Comparison of ENCODE assay signal across 27 cellular contexts in the genomic region with DNA sequence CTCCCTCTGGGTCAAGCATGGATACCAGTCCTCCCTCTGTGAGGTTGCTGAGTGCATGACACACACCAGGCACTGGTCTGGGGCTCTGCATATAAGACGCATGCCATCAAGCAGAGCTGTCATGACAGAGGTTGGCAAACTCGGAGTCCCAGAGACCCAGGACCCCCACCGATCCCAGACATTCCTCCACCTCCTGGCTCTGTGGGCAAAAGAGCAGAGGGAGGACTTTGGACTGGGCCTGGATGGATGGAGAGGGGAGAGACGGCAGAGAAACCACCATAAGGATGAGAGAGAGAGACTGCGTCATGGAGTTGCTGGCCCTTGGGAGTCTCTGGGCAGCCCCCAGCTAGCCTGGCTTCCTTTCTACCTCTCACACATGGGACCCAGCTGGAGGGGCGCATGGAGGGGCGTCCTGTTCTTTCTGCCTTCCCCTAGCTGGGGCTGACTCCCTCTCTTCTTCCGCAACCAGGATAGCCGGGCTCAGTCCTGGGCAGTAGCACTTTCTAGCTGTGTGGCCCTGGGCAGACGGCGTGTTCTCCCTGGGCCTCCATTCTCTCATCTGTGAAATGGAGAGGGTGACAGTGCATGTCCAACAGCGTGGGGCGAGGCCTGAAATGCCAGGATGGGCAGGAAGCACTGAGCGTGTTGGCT. TPM values are rescaled to one million over a fixed set of nuclear protein-coding genes. Genes with fewer than 3 reads are reported as not detected.
DNase-seq lines count a peak whose midpoint lies in the region; ATAC-seq, FAIRE-seq and TF ChIP-seq lines count a peak whose summit lies in the region.
"Had no signal": no experiment of that assay in that cellular context is flagged by ENCODE, and none has a peak within 500 bp of the region (broad histone marks: within the 10 kb centered on the region; RNA-seq: fewer than 3 reads in every experiment).

No MANE protein-coding gene starts in this region.

- H3K9me3 Mint-ChIP-seq in activated T-helper 17 cell treated with anti-CD3 and anti-CD28 coated beads, Interleukin-2, amount 50 U/mL, for 72 hours, result no peaks in the 10 kb centered on the region
- H3K9me3 Mint-ChIP-seq: activated CD4-positive, alpha-beta T cell treated with anti-CD3 and anti-CD28 coated beads, Interleukin-2, amount 10 ng/mL, durations not matched to agents 7 days and 5 days; activated T-helper 1 cell treated with anti-CD3 and anti-CD28 coated beads, Interleukin-12 subunit alpha, Interleukin-12 subunit beta, Interleukin-2, Interleukin-4 antibody, amounts not matched to agents 30 ng/mL and 10 ng/mL and 1 ng/mL, durations not matched to agents 14 hours and 24 hours and 36 hours; T-cell had no signal

- DNase-seq in activated CD8-positive, alpha-beta memory T cell treated with anti-CD3 and anti-CD28 coated beads, Interleukin-2, amount 50 U/mL, for 48 hours, result peak; percentile 49
- DNase-seq in activated CD8-positive, alpha-beta memory T cell treated with anti-CD3 and anti-CD28 coated beads for 24 hours, result no peak
- peak; percentile 43 for DNase-seq in HepG2 (ENCODE audit: low spot score)
- no peak for DNase-seq in gastrocnemius medialis
- DNase-seq in dedifferentiated amniotic fluid mesenchymal stem cell (ENCODE audit: extremely low spot score), result no peak
- no peak for DNase-seq in activated effector memory CD4-positive, alpha-beta T cell treated with Interleukin-2 at 50 U/mL for 16 hours
- no peak for DNase-seq in BE2C
- DNase-seq: 8988T; activated CD4-positive, alpha-beta T cell treated with anti-CD3 and anti-CD28 coated beads, Interleukin-2, amount 10 ng/mL, durations not matched to agents 7 days and 5 days; activated CD8-positive, alpha-beta memory T cell treated with anti-CD3 and anti-CD28 coated beads, Interleukin-2, amount 10 ng/mL, durations not matched to agents 7 days and 5 days; cerebellar nuclear complex; DND-41; effector CD4-positive, alpha-beta T cell; foreskin melanocyte; Kasumi-1; lower lobe of right lung; NCI-H2171; NCI-H524; NK-92 treated with Interleukin-12 subunit alpha and Interleukin-12 subunit beta, amount 100 ng/mL, for 24 hours; T-cell had no signal

- FAIRE-seq in HepG2 (lab: Jason Lieb, UNC), result no peak
- FAIRE-seq: H54 had no signal

- peaks cover 27% of the 10 kb centered on the region for H3K4me1 Mint-ChIP-seq in activated T-helper 17 cell treated with anti-CD3 and anti-CD28 coated beads, Interleukin-2, amount 50 U/mL, for 72 hours

- no peak overlapping the region for H3K27ac Mint-ChIP-seq in activated T-helper 17 cell treated with anti-CD3 and anti-CD28 coated beads, Interleukin-2, amount 50 U/mL, for 72 hours
- H3K27ac Mint-ChIP-seq: activated CD4-positive, alpha-beta T cell treated with anti-CD3 and anti-CD28 coated beads, Interleukin-2, amount 10 ng/mL, durations not matched to agents 7 days and 5 days; activated CD8-positive, alpha-beta memory T cell treated with anti-CD3 and anti-CD28 coated beads, Interleukin-2, amount 10 ng/mL, durations not matched to agents 7 days and 5 days; activated T-helper 1 cell treated with anti-CD3 and anti-CD28 coated beads, Interleukin-12 subunit alpha, Interleukin-12 subunit beta, Interleukin-2, Interleukin-4 antibody, amounts not matched to agents 30 ng/mL and 10 ng/mL and 1 ng/mL, durations not matched to agents 14 hours and 24 hours and 36 hours had no signal

- peak overlapping the region; percentile 92 for H3K4me2 ChIP-seq in HepG2 (ENCODE audit: low read depth, low read length)

- ATAC-seq in activated T-helper 17 cell treated with anti-CD3 and anti-CD28 coated beads, Interleukin-2, amount 50 U/mL, for 72 hours (replicated peaks), result no peak
- ATAC-seq in HepG2 (no peak), gastrocnemius medialis (no peak)
- ATAC-seq: activated CD8-positive, alpha-beta memory T cell treated with anti-CD3 and anti-CD28 coated beads, Interleukin-2, amount 10 ng/mL, durations not matched to agents 7 days and 5 days; esophagus mucosa; lower lobe of right lung; T-cell had no signal

- in situ Hi-C loops in HepG2 (cut with HindIII; ENCODE audit: extremely low pct_ligation_motif_present, low pct_unique_long_range_greater_than_20kb) (no loop called here), gastrocnemius medialis (cut with MboI; ENCODE audit: low sequenced_read_pairs in 4 of 4) (loop anchor here in 1 of 4 donors (10.0 kb wide), 1 partner anchor 52 kb away; no protein-coding TSS in a partner anchor)

- H3K4me3 Mint-ChIP-seq in activated T-helper 17 cell treated with anti-CD3 and anti-CD28 coated beads, Interleukin-2, amount 50 U/mL, for 72 hours, result peak overlapping the region; percentile 2
- H3K4me3 Mint-ChIP-seq: activated CD4-positive, alpha-beta T cell treated with anti-CD3 and anti-CD28 coated beads, Interleukin-2, amount 10 ng/mL, durations not matched to agents 7 days and 5 days; activated CD8-positive, alpha-beta memory T cell treated with anti-CD3 and anti-CD28 coated beads, Interleukin-2, amount 10 ng/mL, durations not matched to agents 7 days and 5 days; activated T-helper 1 cell treated with anti-CD3 and anti-CD28 coated beads, Interleukin-12 subunit alpha, Interleukin-12 subunit beta, Interleukin-2, Interleukin-4 antibody, amounts not matched to agents 30 ng/mL and 10 ng/mL and 1 ng/mL, durations not matched to agents 14 hours and 24 hours and 36 hours had no signal

- no TSS peak for BruUV-seq in HepG2 (replicated peaks; lab: Mats Ljungman, UMichigan)

- TF ChIP-seq POLR2A in HepG2 (IDR thresholded peaks at IDR 0.05; ENCODE audit: insufficient read depth in 1 of 2, low read depth in 2 of 2, low read length in 2 of 2) (peak in 1 of 2 experiments; percentile 36; a peak in 2 of 4 replicates), gastrocnemius medialis (IDR thresholded peaks at IDR 0.05) (no peak)

- peak overlapping the region; percentile 99 for H3K27ac ChIP-seq in HepG2 (ENCODE audit: extremely low read length, insufficient read depth, low read length)
- H3K27ac ChIP-seq in gastrocnemius medialis, result peak overlapping the region; percentile 97 to 98 (median 98)
- H3K27ac ChIP-seq: SJSA1, suprapubic skin had no signal

- H3K36me3 Mint-ChIP-seq in activated T-helper 17 cell treated with anti-CD3 and anti-CD28 coated beads, Interleukin-2, amount 50 U/mL, for 72 hours (ENCODE audit: low read depth), result no peaks in the 10 kb centered on the region
- H3K36me3 Mint-ChIP-seq: activated CD8-positive, alpha-beta memory T cell treated with anti-CD3 and anti-CD28 coated beads, Interleukin-2, amount 10 ng/mL, durations not matched to agents 7 days and 5 days; T-cell had no signal

- intact Hi-C loops in HepG2 (cut with micrococcal nuclease; ENCODE audit: unreplicated experiment), result loop anchor here (2.0 to 5.0 kb wide), 2 partner anchors 46 to 58 kb away; no protein-coding TSS in a partner anchor
- intact Hi-C loops in gastrocnemius medialis (cut with DNase I; ENCODE audit: low total_unique reads), result loop anchor here (5.0 kb wide), 1 partner anchor 714 kb away; a partner anchor contains a TSS

- POLR2A ChIA-PET in HepG2 (lab: Yijun Ruan, JAX), result interaction anchor here (0.9 to 3.8 kb wide), 9 partner anchors 10 to 48 kb away, joined by 3 to 15 read pairs (median 8); a partner anchor contains a TSS

- no peaks in the 10 kb centered on the region for H3K27me3 Mint-ChIP-seq in activated T-helper 17 cell treated with anti-CD3 and anti-CD28 coated beads, Interleukin-2, amount 50 U/mL, for 72 hours

- H3K9ac ChIP-seq in HepG2 (ENCODE audit: insufficient read depth, low read depth, low read length), result peak overlapping the region; percentile 85

- H3K79me2 ChIP-seq in HepG2 (ENCODE audit: insufficient read depth, low read length), result peaks cover 53% of the 10 kb centered on the region

- H4K20me1 ChIP-seq in HepG2 (ENCODE audit: insufficient read depth, low read length), result peaks cover 50% of the 10 kb centered on the region

- TF ChIP-seq CTCF in HepG2 (CRISPR knock-in tag; IDR thresholded peaks at IDR 0.05) (no peak), gastrocnemius medialis (IDR thresholded peaks at IDR 0.05 in 4 of 5, conservative IDR thresholded peaks at IDR 0.05 in 1 of 5) (no peak), BE2C (IDR thresholded peaks at IDR 0.05; ENCODE audit: low read depth, low read length) (no peak)

- H3K4me1 ChIP-seq in HepG2 (ENCODE audit: insufficient read depth, low read length) (peaks cover 75% of the 10 kb centered on the region), gastrocnemius medialis (peaks cover 59 to 63% of the 10 kb centered on the region in 2 donors), BE2C (no peaks in the 10 kb centered on the region; the same call in 1 of the 2 replicates)
- H3K4me1 ChIP-seq: SJSA1 had no signal

- H2AFZ ChIP-seq in HepG2 (ENCODE audit: low read length), result no peak overlapping the region

- H3K27me3 ChIP-seq in HepG2 (ENCODE audit: control insufficient read depth in 1 of 2, insufficient read depth in 2 of 2, low read length in 2 of 2) (no peaks in the 10 kb centered on the region), gastrocnemius medialis (no peaks in the 10 kb centered on the region), BE2C (no peaks in the 10 kb centered on the region)
- H3K27me3 ChIP-seq: SJSA1 had no signal

- TF ChIP-seq RAD21 in HepG2 (CRISPR knock-in tag; IDR thresholded peaks at IDR 0.05), result no peak

- 0 out of 4 replicates have a peak, but pooled peaks of 1 of the 2 experiments have one; percentile 0 for TF ChIP-seq EP300 in HepG2 (IDR thresholded peaks at IDR 0.05; ENCODE audit: low read depth in 2 of 2, low read length in 2 of 2)
- no peak for TF ChIP-seq EP300 in HepG2 (CRISPR knock-in tag; IDR thresholded peaks at IDR 0.05; ENCODE audit: borderline replicate concordance)

- H3K4me3 ChIP-seq in HepG2 (replicated peaks in 1 of 3; ENCODE audit: insufficient read depth in 1 of 3, low read depth in 2 of 3, low read length in 3 of 3) (peak overlapping the region; percentile 54 to 84 (median 73)), gastrocnemius medialis (no peak overlapping the region), BE2C (ENCODE audit: low read depth, low read length) (no peak overlapping the region)
- H3K4me3 ChIP-seq: SJSA1, suprapubic skin had no signal

- WGBS in HepG2 (ENCODE audit: low lambda C conversion rate), result 46% methylated on average over 12 of the region's 14 CpGs

- H3K36me3 ChIP-seq in HepG2 (replicated peaks in 1 of 2; ENCODE audit: control insufficient read depth in 1 of 2, insufficient read depth in 2 of 2, low read length in 2 of 2) (peaks cover 8 to 17% of the 10 kb centered on the region in 2 experiments), gastrocnemius medialis (no peaks in the 10 kb centered on the region), BE2C (no peaks in the 10 kb centered on the region)
- H3K36me3 ChIP-seq: lower lobe of right lung, SJSA1, suprapubic skin had no signal

- CTCF ChIA-PET in HepG2 (lab: Yijun Ruan, JAX; ENCODE audit: low intra/inter-chr PET ratio, low total read pairs), result interaction anchor here (1.2 to 3.0 kb wide), 2 partner anchors 31 to 70 kb away, joined by 4 to 15 read pairs; no protein-coding TSS in a partner anchor

- H3K9me3 ChIP-seq in HepG2 (ENCODE audit: low read length) (no peaks in the 10 kb centered on the region), gastrocnemius medialis (no peaks in the 10 kb centered on the region), BE2C (no peaks in the 10 kb centered on the region)
- H3K9me3 ChIP-seq: lower lobe of right lung, SJSA1, suprapubic skin had no signal

RNA-seq across cellular contexts. Expression of a gene that starts 1.6 kb away (rescaled TPM):
- total RNA-seq in activated T-helper 17 cell treated with anti-CD3 and anti-CD28 coated beads, Interleukin-2, amount 50 U/mL, for 72 hours, result under 1 TPM in 1 of 2 donors, not detected in 1; 0.48 TPM
- total RNA-seq in HepG2 (2016; rRNA removed; fragmentation: Illumina TruSeq; extraction: Trizol) (23.9 and 46.7 TPM in 2 replicates), gastrocnemius medialis (10 to 100 TPM in 3 of 4 donors, 1 to 10 TPM in 1; 9.1 to 24.0 (median 17.1) TPM)
- 42.7 and 50.6 TPM in 2 replicates for total RNA-seq in HepG2 (2016; cell fraction: cytosol; rRNA removed; fragmentation: Illumina TruSeq; extraction: Trizol; ENCODE audit: low read depth)
- 21.2 and 50.0 TPM in 2 replicates for total RNA-seq in HepG2 (2016; cell fraction: insoluble cytoplasmic fraction; rRNA removed; fragmentation: Illumina TruSeq; extraction: Trizol)
- total RNA-seq in HepG2 (2016; cell fraction: membrane; rRNA removed; fragmentation: Illumina TruSeq; extraction: Trizol), result 54.3 and 66.8 TPM in 2 replicates
- total RNA-seq in HepG2 (2016; cell fraction: nucleus; rRNA removed; fragmentation: Illumina TruSeq; extraction: Trizol), result 45.3 and 57.3 TPM in 2 replicates
- 261 and 364 TPM in 2 replicates for polyA plus RNA-seq in HepG2 (2011; rRNA removed)
- polyA plus RNA-seq in HepG2 (2011; cell fraction: cytosol; rRNA removed), result 287 and 379 TPM in 2 replicates
- polyA plus RNA-seq in HepG2 (2011; cell fraction: nucleus; rRNA removed), result 902 and 1,132 TPM in 2 replicates
- polyA plus RNA-seq in HepG2 (2012), result 157 and 225 TPM in 2 replicates
- polyA plus RNA-seq in HepG2 (2016; cell fraction: cytosol; fragmentation: Illumina TruSeq; extraction: Trizol; ENCODE audit: low read depth), result 63.0 and 76.1 TPM in 2 replicates
- polyA plus RNA-seq in HepG2 (2016; cell fraction: insoluble cytoplasmic fraction; fragmentation: Illumina TruSeq; extraction: Trizol; ENCODE audit: low read depth), result 32.2 and 40.3 TPM in 2 replicates
- polyA plus RNA-seq in HepG2 (2016; cell fraction: membrane; fragmentation: Illumina TruSeq; extraction: Trizol; ENCODE audit: low read depth), result 76.4 and 86.0 TPM in 2 replicates
- polyA plus RNA-seq in HepG2 (2016; cell fraction: nucleus; fragmentation: Illumina TruSeq; extraction: Trizol; ENCODE audit: insufficient read depth, low read depth), result 121 and 129 TPM in 2 replicates
- 189 TPM in 1 of 2 replicates, not detected in the other for polyA minus RNA-seq in HepG2 (2011; rRNA and poly(A)+ RNA removed; ENCODE audit: low replicate concordance)
- 86.7 and 119 TPM in 2 replicates for polyA minus RNA-seq in HepG2 (2011; cell fraction: cytosol; rRNA and poly(A)+ RNA removed)
- polyA minus RNA-seq in HepG2 (2011; cell fraction: nucleus; rRNA and poly(A)+ RNA removed), result 78.7 and 86.0 TPM in 2 replicates
- not detected for polyA plus RNA-seq in BE2C (2012; ENCODE audit: insufficient read depth, insufficient read length, low read depth)
- total RNA-seq: activated CD4-positive, alpha-beta T cell treated with anti-CD3 and anti-CD28 coated beads, Interleukin-2, amount 10 ng/mL, durations not matched to agents 7 days and 5 days; activated CD8-positive, alpha-beta memory T cell treated with anti-CD3 and anti-CD28 coated beads, Interleukin-2, amount 10 ng/mL, durations not matched to agents 7 days and 5 days; activated T-helper 1 cell treated with anti-CD3 and anti-CD28 coated beads, Interleukin-12 subunit alpha, Interleukin-12 subunit beta, Interleukin-2, Interleukin-4 antibody, amounts not matched to agents 30 ng/mL and 10 ng/mL and 1 ng/mL, durations not matched to agents 14 hours and 24 hours and 36 hours; esophagus mucosa; SJSA1; urinary bladder had no signal

RNA-seq across cellular contexts. Expression of a gene that starts 12.8 kb away (rescaled TPM):
- 1 to 10 TPM in 1 of 2 donors, under 1 TPM in 1; 0.97 to 3.1 TPM for total RNA-seq in activated T-helper 17 cell treated with anti-CD3 and anti-CD28 coated beads, Interleukin-2, amount 50 U/mL, for 72 hours
- total RNA-seq in HepG2 (2016; rRNA removed; fragmentation: Illumina TruSeq; extraction: Trizol) (1.5 and 2.7 TPM in 2 replicates), gastrocnemius medialis (100 to 1,000 TPM; 194 to 469 (median 289) TPM)
- 4.5 and 6.0 TPM in 2 replicates for total RNA-seq in HepG2 (2016; cell fraction: cytosol; rRNA removed; fragmentation: Illumina TruSeq; extraction: Trizol; ENCODE audit: low read depth)
- total RNA-seq in HepG2 (2016; cell fraction: insoluble cytoplasmic fraction; rRNA removed; fragmentation: Illumina TruSeq; extraction: Trizol), result 1.1 and 2.5 TPM in 2 replicates
- 6.4 and 8.1 TPM in 2 replicates for total RNA-seq in HepG2 (2016; cell fraction: membrane; rRNA removed; fragmentation: Illumina TruSeq; extraction: Trizol)
- total RNA-seq in HepG2 (2016; cell fraction: nucleus; rRNA removed; fragmentation: Illumina TruSeq; extraction: Trizol), result 1.5 and 2.0 TPM in 2 replicates
- polyA plus RNA-seq in HepG2 (2011; rRNA removed), result 20.1 and 24.5 TPM in 2 replicates
- polyA plus RNA-seq in HepG2 (2011; cell fraction: cytosol; rRNA removed), result 14.0 and 14.1 TPM in 2 replicates
- polyA plus RNA-seq in HepG2 (2011; cell fraction: nucleus; rRNA removed), result 42.7 and 48.8 TPM in 2 replicates
- 5.5 and 5.6 TPM in 2 replicates for polyA plus RNA-seq in HepG2 (2012)
- 8.2 and 8.5 TPM in 2 replicates for polyA plus RNA-seq in HepG2 (2016; cell fraction: cytosol; fragmentation: Illumina TruSeq; extraction: Trizol; ENCODE audit: low read depth)
- polyA plus RNA-seq in HepG2 (2016; cell fraction: insoluble cytoplasmic fraction; fragmentation: Illumina TruSeq; extraction: Trizol; ENCODE audit: low read depth), result 1.9 and 2.0 TPM in 2 replicates
- polyA plus RNA-seq in HepG2 (2016; cell fraction: membrane; fragmentation: Illumina TruSeq; extraction: Trizol; ENCODE audit: low read depth), result 8.0 and 8.2 TPM in 2 replicates
- polyA plus RNA-seq in HepG2 (2016; cell fraction: nucleus; fragmentation: Illumina TruSeq; extraction: Trizol; ENCODE audit: insufficient read depth, low read depth), result 6.6 and 6.8 TPM in 2 replicates
- 0.89 and 10.7 TPM in 2 replicates for polyA minus RNA-seq in HepG2 (2011; rRNA and poly(A)+ RNA removed; ENCODE audit: low replicate concordance)
- polyA minus RNA-seq in HepG2 (2011; cell fraction: cytosol; rRNA and poly(A)+ RNA removed), result 4.2 TPM in 2 replicates
- polyA minus RNA-seq in HepG2 (2011; cell fraction: nucleus; rRNA and poly(A)+ RNA removed), result 10.8 and 11.2 TPM in 2 replicates
- 3.0 TPM for polyA plus RNA-seq in BE2C (2012; ENCODE audit: insufficient read depth, insufficient read length, low read depth)

RNA-seq across cellular contexts. Expression of a gene that starts 43.0 kb away (rescaled TPM):
- 100 to 1,000 TPM; 123 to 183 TPM for total RNA-seq in activated T-helper 17 cell treated with anti-CD3 and anti-CD28 coated beads, Interleukin-2, amount 50 U/mL, for 72 hours
- total RNA-seq in HepG2 (2016; rRNA removed; fragmentation: Illumina TruSeq; extraction: Trizol) (8.0 and 14.7 TPM in 2 replicates), gastrocnemius medialis (10 to 100 TPM; 38.8 to 45.1 (median 43.7) TPM)
- 23.3 and 25.4 TPM in 2 replicates for total RNA-seq in HepG2 (2016; cell fraction: cytosol; rRNA removed; fragmentation: Illumina TruSeq; extraction: Trizol; ENCODE audit: low read depth)
- total RNA-seq in HepG2 (2016; cell fraction: insoluble cytoplasmic fraction; rRNA removed; fragmentation: Illumina TruSeq; extraction: Trizol), result 7.2 and 15.9 TPM in 2 replicates
- 26.9 and 28.0 TPM in 2 replicates for total RNA-seq in HepG2 (2016; cell fraction: membrane; rRNA removed; fragmentation: Illumina TruSeq; extraction: Trizol)
- 17.9 and 19.7 TPM in 2 replicates for total RNA-seq in HepG2 (2016; cell fraction: nucleus; rRNA removed; fragmentation: Illumina TruSeq; extraction: Trizol)
- polyA plus RNA-seq in HepG2 (2011; rRNA removed), result 171 and 181 TPM in 2 replicates
- 68.5 and 120 TPM in 2 replicates for polyA plus RNA-seq in HepG2 (2011; cell fraction: cytosol; rRNA removed)
- polyA plus RNA-seq in HepG2 (2011; cell fraction: nucleus; rRNA removed), result 669 and 1,022 TPM in 2 replicates
- 68.6 and 85.6 TPM in 2 replicates for polyA plus RNA-seq in HepG2 (2012)
- 47.6 and 52.1 TPM in 2 replicates for polyA plus RNA-seq in HepG2 (2016; cell fraction: cytosol; fragmentation: Illumina TruSeq; extraction: Trizol; ENCODE audit: low read depth)
- polyA plus RNA-seq in HepG2 (2016; cell fraction: insoluble cytoplasmic fraction; fragmentation: Illumina TruSeq; extraction: Trizol; ENCODE audit: low read depth), result 11.6 and 19.2 TPM in 2 replicates
- polyA plus RNA-seq in HepG2 (2016; cell fraction: membrane; fragmentation: Illumina TruSeq; extraction: Trizol; ENCODE audit: low read depth), result 43.5 and 50.9 TPM in 2 replicates
- 55.7 and 69.0 TPM in 2 replicates for polyA plus RNA-seq in HepG2 (2016; cell fraction: nucleus; fragmentation: Illumina TruSeq; extraction: Trizol; ENCODE audit: insufficient read depth, low read depth)
- polyA minus RNA-seq in HepG2 (2011; rRNA and poly(A)+ RNA removed; ENCODE audit: low replicate concordance), result 32.3 and 120 TPM in 2 replicates
- polyA minus RNA-seq in HepG2 (2011; cell fraction: cytosol; rRNA and poly(A)+ RNA removed), result 59.4 and 66.8 TPM in 2 replicates
- polyA minus RNA-seq in HepG2 (2011; cell fraction: nucleus; rRNA and poly(A)+ RNA removed), result 94.2 and 105 TPM in 2 replicates
- 149 TPM for polyA plus RNA-seq in BE2C (2012; ENCODE audit: insufficient read depth, insufficient read length, low read depth)

Comparison
In these comparisons a context has a peak if more than half of its experiments do, and no peak if none do; other contexts are left out.
1. DNase-seq: peak in activated CD8-positive, alpha-beta memory T cell treated with anti-CD3 and anti-CD28 coated beads, Interleukin-2, amount 50 U/mL, for 48 hours (single experiment) and HepG2 (single experiment); none in activated CD8-positive, alpha-beta memory T cell treated with anti-CD3 and anti-CD28 coated beads for 24 hours (single experiment), gastrocnemius medialis (0 of 2), dedifferentiated amniotic fluid mesenchymal stem cell (single experiment), activated effector memory CD4-positive, alpha-beta T cell treated with Interleukin-2 at 50 U/mL for 16 hours (single experiment) and BE2C (single experiment).
2. H3K4me3 ChIP-seq: peak in HepG2 (3 of 3); none in gastrocnemius medialis (0 of 4) and BE2C (single experiment).
3. RNA of a gene that starts 1.6 kb away (total RNA-seq): 21.2 to 66.8 TPM in HepG2 and 9.1 to 24.0 TPM in gastrocnemius medialis; 0.48 TPM in activated T-helper 17 cell treated with anti-CD3 and anti-CD28 coated beads, Interleukin-2, amount 50 U/mL, for 72 hours; every median in the first group is over 4 times any median in the second.
4. RNA of a gene that starts 12.8 kb away (total RNA-seq): 194 to 469 TPM in gastrocnemius medialis; 0.97 to 3.1 TPM in activated T-helper 17 cell treated with anti-CD3 and anti-CD28 coated beads, Interleukin-2, amount 50 U/mL, for 72 hours and 1.1 to 8.1 TPM in HepG2; every median in the first group is over 10 times any median in the second.